Comparison of ENCODE assay signal across 1 cellular context in the genomic region with DNA sequence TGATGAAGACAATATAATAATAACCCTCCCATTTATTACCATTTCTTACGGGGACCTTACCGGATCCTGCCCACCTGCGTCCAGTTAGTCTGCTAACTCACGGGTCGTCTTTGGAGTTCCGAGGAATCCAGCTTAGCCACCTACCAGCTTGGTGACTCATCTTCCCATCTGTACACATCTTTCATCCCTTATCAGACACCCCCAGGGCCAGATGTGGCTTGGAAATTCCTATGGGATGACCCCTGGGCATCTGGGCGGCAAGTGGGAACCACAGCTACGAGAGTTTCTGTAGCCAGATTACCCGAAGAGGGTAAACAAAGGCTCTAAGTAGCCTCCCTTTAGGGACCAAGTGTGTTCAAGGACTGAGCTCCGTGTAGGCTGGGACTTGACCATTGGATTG.
TF ChIP-seq lines count a peak whose summit lies in the region.

No MANE protein-coding gene starts in this region.

TF ChIP-seq in GM23338, 12 proteins besides CTCF, POLR2A, EP300 and RAD21 (continued from another document):
- TF ChIP-seq JUNB (IDR thresholded peaks at IDR 0.05; ENCODE audit: unreplicated experiment) (no peak), POLR2AphosphoS5 (IDR thresholded peaks at IDR 0.05; ENCODE audit: low read depth) (no peak), ZNF331 (CRISPR knock-in tag; IDR thresholded peaks at IDR 0.05; ENCODE audit: low read depth) (no peak), EZH2 (IDR thresholded peaks at IDR 0.05; ENCODE audit: low read depth, unreplicated experiment) (no peak), NANOG (IDR thresholded peaks at IDR 0.05; ENCODE audit: borderline replicate concordance) (no peak)
- TF ChIP-seq, protein P1, sequence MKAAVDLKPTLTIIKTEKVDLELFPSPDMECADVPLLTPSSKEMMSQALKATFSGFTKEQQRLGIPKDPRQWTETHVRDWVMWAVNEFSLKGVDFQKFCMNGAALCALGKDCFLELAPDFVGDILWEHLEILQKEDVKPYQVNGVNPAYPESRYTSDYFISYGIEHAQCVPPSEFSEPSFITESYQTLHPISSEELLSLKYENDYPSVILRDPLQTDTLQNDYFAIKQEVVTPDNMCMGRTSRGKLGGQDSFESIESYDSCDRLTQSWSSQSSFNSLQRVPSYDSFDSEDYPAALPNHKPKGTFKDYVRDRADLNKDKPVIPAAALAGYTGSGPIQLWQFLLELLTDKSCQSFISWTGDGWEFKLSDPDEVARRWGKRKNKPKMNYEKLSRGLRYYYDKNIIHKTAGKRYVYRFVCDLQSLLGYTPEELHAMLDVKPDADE (IDR thresholded peaks at IDR 0.05) = no peak
